In genomic region chr15:99016680-99017321, GRCh38 we compare ENCODE assay signal across 10 cellular contexts. TPM values are rescaled to one million over a fixed set of nuclear protein-coding genes. Genes with fewer than 3 reads are reported as not detected.
DNase-seq lines count a peak whose midpoint lies in the region; ATAC-seq and TF ChIP-seq lines count a peak whose summit lies in the region.
"Had no signal": no experiment of that assay in that cellular context is flagged by ENCODE, and none has a peak within 500 bp of the region (broad histone marks: within the 10 kb centered on the region; RNA-seq: fewer than 3 reads in every experiment).

No MANE protein-coding gene starts in this region.

- no peak overlapping the region for H3K4me3 ChIP-seq in breast epithelium
- H3K4me3 ChIP-seq in RWPE2 (ENCODE audit: severe bottlenecking), result no peak overlapping the region
- peak overlapping the region in 2 of 3 donors; percentile 36 to 41 for H3K4me3 ChIP-seq in skeletal muscle tissue (ENCODE audit: low read length in 3 of 3)

- H3K4me1 Mint-ChIP-seq in MCF 10A (ENCODE audit: insufficient read depth, unreplicated experiment), result peaks cover 6% of the 10 kb centered on the region

- no peaks in the 10 kb centered on the region for H3K36me3 ChIP-seq in breast epithelium
- H3K36me3 ChIP-seq in RWPE2 (ENCODE audit: low read depth), result no peaks in the 10 kb centered on the region
- no peaks in the 10 kb centered on the region for H3K36me3 ChIP-seq in skeletal muscle tissue (ENCODE audit: control insufficient read depth in 3 of 3, insufficient read depth in 3 of 3, low read length in 3 of 3)

- H3K27me3 Mint-ChIP-seq in MCF 10A (ENCODE audit: insufficient read depth, unreplicated experiment), result no peaks in the 10 kb centered on the region

- H3K4me1 ChIP-seq in breast epithelium (peaks cover 0 to 6% of the 10 kb centered on the region in 2 donors), RWPE2 (ENCODE audit: insufficient read depth, poor library complexity, severe bottlenecking) (peaks cover 18% of the 10 kb centered on the region), skeletal muscle tissue (ENCODE audit: control insufficient read depth in 3 of 3, insufficient read depth in 3 of 3, low read length in 3 of 3) (peaks cover 19 to 33% (median 29%) of the 10 kb centered on the region in 3 donors)

- CTCF ChIA-PET in MCF 10A (lab: Yijun Ruan, JAX), result interaction anchor here (0.7 kb wide), 1 partner anchor 357 kb away, joined by 3 read pairs; no protein-coding TSS in a partner anchor

- H3K27ac ChIP-seq in breast epithelium (peak overlapping the region in 1 of 2 donors; percentile 38), RWPE2 (ENCODE audit: poor library complexity, severe bottlenecking) (peak overlapping the region; percentile 44), skeletal muscle tissue (ENCODE audit: low read depth, low read length) (peak overlapping the region; percentile 97)

- ATAC-seq in RWPE2 (ENCODE audit: low read depth), result peak; percentile 58

- H3K36me3 Mint-ChIP-seq in MCF 10A (ENCODE audit: insufficient read depth, unreplicated experiment), result peaks cover 21% of the 10 kb centered on the region
- H3K36me3 Mint-ChIP-seq: CD4-positive, CD25-positive, alpha-beta regulatory T cell had no signal

- TF ChIP-seq POLR2A in breast epithelium (IDR thresholded peaks at IDR 0.05), result no peak

- H3K27me3 ChIP-seq in breast epithelium (no peaks in the 10 kb centered on the region), RWPE2 (ENCODE audit: insufficient read depth, poor library complexity, severe bottlenecking) (no peaks in the 10 kb centered on the region), skeletal muscle tissue (ENCODE audit: control insufficient read depth in 3 of 3, insufficient read depth in 3 of 3, low read length in 3 of 3) (no peaks in the 10 kb centered on the region)

- no peak overlapping the region for H3K4me3 Mint-ChIP-seq in MCF 10A (ENCODE audit: unreplicated experiment)

- intact Hi-C loops in MCF 10A (cut with micrococcal nuclease) (loop anchor here (5.0 kb wide), 1 partner anchor 364 kb away; no protein-coding TSS in a partner anchor), breast epithelium (cut with DNase I; ENCODE audit: low total_unique reads) (no loop called here)

- no peak for TF ChIP-seq CTCF in MCF 10A (IDR thresholded peaks at IDR 0.05; ENCODE audit: unreplicated experiment)
- no peak for TF ChIP-seq CTCF in breast epithelium (IDR thresholded peaks at IDR 0.05)
- TF ChIP-seq CTCF in RWPE2 (IDR thresholded peaks at IDR 0.05; ENCODE audit: poor library complexity, severe bottlenecking), result no peak

- H3K9ac ChIP-seq in skeletal muscle tissue (ENCODE audit: low read depth in 1 of 3, low read length in 3 of 3), result peak overlapping the region; percentile 17 to 69 (median 48)

- H3K27ac Mint-ChIP-seq in MCF 10A (ENCODE audit: low read depth, unreplicated experiment), result no peak overlapping the region
- H3K27ac Mint-ChIP-seq: CD4-positive, CD25-positive, alpha-beta regulatory T cell had no signal

- POLR2A ChIA-PET in MCF 10A (lab: Yijun Ruan, JAX), result interaction anchor here (0.7 kb wide), 1 partner anchor 234 kb away, joined by 3 read pairs; no protein-coding TSS in a partner anchor

- H3K9me3 Mint-ChIP-seq in MCF 10A (ENCODE audit: unreplicated experiment), result no peaks in the 10 kb centered on the region
- H3K9me3 Mint-ChIP-seq: CD4-positive, CD25-positive, alpha-beta regulatory T cell had no signal

- H3K9me3 ChIP-seq in breast epithelium, result no peaks in the 10 kb centered on the region
- H3K9me3 ChIP-seq in RWPE2 (ENCODE audit: severe bottlenecking), result no peaks in the 10 kb centered on the region
- no peaks in the 10 kb centered on the region for H3K9me3 ChIP-seq in skeletal muscle tissue (ENCODE audit: control insufficient read depth in 3 of 3, low read length in 3 of 3)

- DNase-seq in MCF 10A (ENCODE audit: unreplicated experiment) (peak; percentile 69), breast epithelium (ENCODE audit: low spot score in 2 of 2) (no peak), RWPE2 (ENCODE audit: low spot score) (no peak), fibroblast of peridontal ligament (ENCODE audit: extremely low read depth) (peak; percentile 93), D341Med (ENCODE audit: low spot score) (no peak), Ammon's horn (ENCODE audit: low spot score) (no peak)
- DNase-seq in activated naive CD4-positive, alpha-beta T cell treated with anti-CD3 and anti-CD28 coated beads, Interleukin-2, amount 50 U/mL, for 16 hours, result no peak
- DNase-seq: CD4-positive, CD25-positive, alpha-beta regulatory T cell; NCI-H2081 had no signal

- BruUV-seq in MCF 10A (replicated peaks; lab: Mats Ljungman, UMichigan), result no TSS peak

RNA-seq across cellular contexts. Expression of gene PGPEP1L, which starts 9.2 kb away (rescaled TPM):
- total RNA-seq in MCF 10A (2022), result not detected in 2 replicates
- total RNA-seq in breast epithelium, result not detected
- total RNA-seq in skeletal muscle tissue, result 1.0 TPM
- total RNA-seq: CD4-positive, CD25-positive, alpha-beta regulatory T cell had no signal

Comparison
In these comparisons a context has a peak if more than half of its experiments do, and no peak if none do; other contexts are left out.
1. DNase-seq: peak in MCF 10A (single experiment) and fibroblast of peridontal ligament (single experiment); none in breast epithelium (0 of 2), RWPE2 (single experiment), D341Med (single experiment), Ammon's horn (single experiment) and activated naive CD4-positive, alpha-beta T cell treated with anti-CD3 and anti-CD28 coated beads, Interleukin-2, amount 50 U/mL, for 16 hours (single experiment).
2. H3K4me3 ChIP-seq: peak in skeletal muscle tissue (2 of 3); none in breast epithelium (0 of 3) and RWPE2 (single experiment).